ENCODE assay signal across 26 cellular contexts in genomic region chr9:18745710-18746109, GRCh38.
"Had no signal": no experiment of that assay in that cellular context is flagged by ENCODE, and none has a peak within 500 bp of the region (broad histone marks: within the 10 kb centered on the region; RNA-seq: fewer than 3 reads in every experiment).

No MANE protein-coding gene starts in this region.

- FAIRE-seq: colon, urothelium cell line had no signal

- ATAC-seq: esophagus mucosa; foreskin keratinocyte; gastroesophageal sphincter; heart left ventricle; left cardiac atrium; left lung; naive thymus-derived CD8-positive, alpha-beta T cell; stimulated activated effector memory CD8-positive, alpha-beta T cell treated with anti-CD3 and anti-CD28 coated beads, Interleukin-12 subunit alpha, Interleukin-12 subunit beta, amount 100 ng/mL, for 72 hours had no signal

- H3K36me3 Mint-ChIP-seq: naive thymus-derived CD8-positive, alpha-beta T cell; neural progenitor cell; stimulated activated effector memory CD8-positive, alpha-beta T cell treated with anti-CD3 and anti-CD28 coated beads, Interleukin-12 subunit alpha, Interleukin-12 subunit beta, amount 100 ng/mL, for 72 hours had no signal

- H3K4me3 Mint-ChIP-seq: naive thymus-derived CD8-positive, alpha-beta T cell; neural progenitor cell; stimulated activated effector memory CD8-positive, alpha-beta T cell treated with anti-CD3 and anti-CD28 coated beads, Interleukin-12 subunit alpha, Interleukin-12 subunit beta, amount 100 ng/mL, for 72 hours had no signal

- H3K9me3 Mint-ChIP-seq: neural progenitor cell; stimulated activated effector memory CD8-positive, alpha-beta T cell treated with anti-CD3 and anti-CD28 coated beads, Interleukin-12 subunit alpha, Interleukin-12 subunit beta, amount 100 ng/mL, for 72 hours had no signal

- H3K36me3 ChIP-seq: gastroesophageal sphincter, heart left ventricle, left lung, neural progenitor cell, prostate gland, right atrium auricular region, stomach, tibial artery, upper lobe of left lung had no signal

- H3K27ac ChIP-seq: dorsolateral prefrontal cortex, epithelial cell of prostate, foreskin keratinocyte, heart left ventricle, hepatocyte, left lung, neural progenitor cell, parathyroid adenoma, prostate gland, right atrium auricular region, stomach, testis, tibial artery, upper lobe of left lung had no signal

- H3K79me2 ChIP-seq: hepatocyte, parathyroid adenoma had no signal

- H3K9me3 ChIP-seq: gastroesophageal sphincter, heart left ventricle, left lung, prostate gland, right atrium auricular region, stomach, testis, tibial artery, upper lobe of left lung had no signal

- DNase-seq: dorsolateral prefrontal cortex; effector CD4-positive, alpha-beta T cell; foreskin keratinocyte; heart left ventricle; left cardiac atrium; left lung; mesendoderm; naive thymus-derived CD8-positive, alpha-beta T cell; stimulated activated CD4-positive, alpha-beta T cell treated with anti-CD3 and anti-CD28 coated beads, Interleukin-2, amount 100 ng/mL, for 24 hours; stimulated activated CD4-positive, alpha-beta T cell treated with anti-CD3 and anti-CD28 coated beads, Interleukin-4, amount 100 ng/mL, for 24 hours; stimulated activated naive CD4-positive, alpha-beta T cell treated with Interleukin-2 at 50 U/mL for 16 hours; stomach; testis; tibial artery; upper lobe of left lung had no signal

- H3K4me2 ChIP-seq: hepatocyte, neural progenitor cell had no signal

- H3K27me3 ChIP-seq: dorsolateral prefrontal cortex, foreskin keratinocyte, gastroesophageal sphincter, heart left ventricle, hepatocyte, left lung, neural progenitor cell, right atrium auricular region, stomach, testis, tibial artery, upper lobe of left lung had no signal

- H3K4me1 ChIP-seq: foreskin keratinocyte, left lung, neural progenitor cell, prostate gland, testis, tibial artery had no signal

- H3K27ac Mint-ChIP-seq: naive thymus-derived CD8-positive, alpha-beta T cell; neural progenitor cell; stimulated activated effector memory CD8-positive, alpha-beta T cell treated with anti-CD3 and anti-CD28 coated beads, Interleukin-12 subunit alpha, Interleukin-12 subunit beta, amount 100 ng/mL, for 72 hours had no signal

- H3K4me3 ChIP-seq: dorsolateral prefrontal cortex, gastroesophageal sphincter, heart left ventricle, hepatocyte, left lung, neural progenitor cell, prostate gland, right atrium auricular region, stomach, testis, tibial artery, upper lobe of left lung had no signal

- H3K9ac ChIP-seq: neural progenitor cell, parathyroid adenoma had no signal

- H3K4me1 Mint-ChIP-seq: naive thymus-derived CD8-positive, alpha-beta T cell; stimulated activated effector memory CD8-positive, alpha-beta T cell treated with anti-CD3 and anti-CD28 coated beads, Interleukin-12 subunit alpha, Interleukin-12 subunit beta, amount 100 ng/mL, for 72 hours had no signal

- H2AFZ ChIP-seq: hepatocyte, neural progenitor cell, parathyroid adenoma had no signal
